ENCODE assay signal across 19 cellular contexts in genomic region chr14:77342726-77343397, GRCh38. TPM values are rescaled to one million over a fixed set of nuclear protein-coding genes. Genes with fewer than 3 reads are reported as not detected.
"Had no signal": no experiment of that assay in that cellular context is flagged by ENCODE, and none has a peak within 500 bp of the region (broad histone marks: within the 10 kb centered on the region; RNA-seq: fewer than 3 reads in every experiment).

No MANE protein-coding gene starts in this region.

- DNase-seq: activated CD4-positive, alpha-beta T cell treated with anti-CD3 and anti-CD28 coated beads, Interleukin-2, amount 50 U/mL, for 1 hour; activated CD4-positive, CD25-positive, alpha-beta regulatory T cell treated with anti-CD3 and anti-CD28 coated beads, Interleukin-2, amount 50 U/mL, for 72 hours; activated CD8-positive, alpha-beta memory T cell treated with anti-CD3 and anti-CD28 coated beads, Interleukin-2, amount 50 U/mL, for 4 hours; activated effector memory CD4-positive, alpha-beta T cell treated with anti-CD3 and anti-CD28 coated beads, Interleukin-2, amount 50 U/mL, for 16 hours; activated naive CD4-positive, alpha-beta T cell treated with anti-CD3 and anti-CD28 coated beads, Interleukin-2, amount 50 U/mL, for 16 hours; activated T-cell treated with anti-CD3 and anti-CD28 coated beads, Interleukin-2, amount 50 U/mL, for 4 hours; effector memory CD4-positive, alpha-beta T cell; left colon; lower lobe of right lung; posterior cingulate gyrus; sigmoid colon; stimulated activated CD4-positive, alpha-beta T cell treated with anti-CD3 and anti-CD28 coated beads, Interleukin-4, amount 100 ng/mL, for 24 hours; testis had no signal

- H3K27me3 Mint-ChIP-seq: dendritic cell treated with granulocyte-macrophage colony-stimulating factor and Interleukin-4, amounts not matched to agents 40 ng/mL and 50 ng/mL, for 4 days; stimulated activated memory B cell treated with anti-CD40 and anti-IgM and Interleukin-4, amounts not matched to agents 10 μg/mL and 1 μg/mL and 100 μg/mL, for 72 hours; type B pancreatic cell had no signal

- ATAC-seq: activated T-cell treated with anti-CD3 and anti-CD28 coated beads, Interleukin-2, amount 50 U/mL, for 4 hours; left colon; lower lobe of right lung; stimulated activated memory B cell treated with anti-CD40 and anti-IgM and Interleukin-4, amounts not matched to agents 10 μg/mL and 1 μg/mL and 100 μg/mL, for 72 hours had no signal

- H3K27me3 ChIP-seq: ascending aorta, sigmoid colon, testis had no signal

- H3K4me1 ChIP-seq: ascending aorta, lower lobe of right lung, sigmoid colon, testis had no signal

- H3K4me3 ChIP-seq: ascending aorta, lower lobe of right lung, sigmoid colon, testis had no signal

- H3K9me3 ChIP-seq: ascending aorta, lower lobe of right lung, sigmoid colon, testis had no signal

- H3K4me3 Mint-ChIP-seq: activated T-cell treated with anti-CD3 and anti-CD28 coated beads, Interleukin-2, amount 50 U/mL, for 4 hours; dendritic cell treated with granulocyte-macrophage colony-stimulating factor and Interleukin-4, amounts not matched to agents 40 ng/mL and 50 ng/mL, for 4 days; nephron; stimulated activated memory B cell treated with anti-CD40 and anti-IgM and Interleukin-4, amounts not matched to agents 10 μg/mL and 1 μg/mL and 100 μg/mL, for 72 hours; type B pancreatic cell had no signal

- H3K27ac ChIP-seq: ascending aorta, lower lobe of right lung, sigmoid colon, testis had no signal

- H3K27ac Mint-ChIP-seq: dendritic cell treated with granulocyte-macrophage colony-stimulating factor and Interleukin-4, amounts not matched to agents 40 ng/mL and 50 ng/mL, for 4 days; stimulated activated memory B cell treated with anti-CD40 and anti-IgM and Interleukin-4, amounts not matched to agents 10 μg/mL and 1 μg/mL and 100 μg/mL, for 72 hours; type B pancreatic cell had no signal

- H3K9me3 Mint-ChIP-seq: activated T-cell treated with anti-CD3 and anti-CD28 coated beads, Interleukin-2, amount 50 U/mL, for 4 hours; dendritic cell treated with granulocyte-macrophage colony-stimulating factor and Interleukin-4, amounts not matched to agents 40 ng/mL and 50 ng/mL, for 4 days; nephron; stimulated activated memory B cell treated with anti-CD40 and anti-IgM and Interleukin-4, amounts not matched to agents 10 μg/mL and 1 μg/mL and 100 μg/mL, for 72 hours; type B pancreatic cell had no signal

RNA-seq across cellular contexts. Expression of gene SAMD15, which starts 34.3 kb away (rescaled TPM):
- total RNA-seq: ascending aorta; T-helper 1 cell treated with Interleukin-12 subunit alpha and Interleukin-12 subunit beta and Interleukin-4 antibody, amounts not matched to agents 30 ng/mL and 1 ng/mL, for 36 hours had no signal
